ENCODE assay signal across 23 cellular contexts in genomic region chr1:198316681-198317080, GRCh38.
"Had no signal": no experiment of that assay in that cellular context is flagged by ENCODE, and none has a peak within 500 bp of the region (broad histone marks: within the 10 kb centered on the region; RNA-seq: fewer than 3 reads in every experiment).

No MANE protein-coding gene starts in this region.

- H3K27ac Mint-ChIP-seq: activated naive CD8-positive, alpha-beta T cell treated with anti-CD3 and anti-CD28 coated beads, Interleukin-2, amount 10 ng/mL, durations not matched to agents 7 days and 5 days; activated T-cell treated with anti-CD3 and anti-CD28 coated beads, Interleukin-2, amount 50 U/mL, for 24 hours; WTC11 had no signal

- H3K4me3 ChIP-seq: colonic mucosa, esophagus squamous epithelium, heart right ventricle, ovary, right lobe of liver, skin epidermis, suprapubic skin, transverse colon, uterus had no signal

- ATAC-seq: activated T-helper 17 cell treated with anti-CD3 and anti-CD28 coated beads, Interleukin-2, amount 50 U/mL, for 72 hours; heart right ventricle; left colon; naive thymus-derived CD4-positive, alpha-beta T cell; right lobe of liver; stimulated activated naive CD8-positive, alpha-beta T cell treated with anti-CD3 and anti-CD28 coated beads, Interleukin-15, amount 100 ng/mL, for 72 hours had no signal

- H3K27me3 ChIP-seq: colonic mucosa, esophagus squamous epithelium, heart right ventricle, ovary, right lobe of liver, suprapubic skin, transverse colon, uterus had no signal

- H3K4me3 Mint-ChIP-seq: activated naive CD8-positive, alpha-beta T cell treated with anti-CD3 and anti-CD28 coated beads, Interleukin-2, amount 10 ng/mL, durations not matched to agents 7 days and 5 days; activated T-cell treated with anti-CD3 and anti-CD28 coated beads, Interleukin-2, amount 50 U/mL, for 24 hours; activated T-helper 17 cell treated with anti-CD3 and anti-CD28 coated beads, Interleukin-2, amount 50 U/mL, for 72 hours; naive thymus-derived CD4-positive, alpha-beta T cell; stimulated activated naive CD8-positive, alpha-beta T cell treated with anti-CD3 and anti-CD28 coated beads, Interleukin-15, amount 100 ng/mL, for 72 hours had no signal

- H3K27me3 Mint-ChIP-seq: activated naive CD8-positive, alpha-beta T cell treated with anti-CD3 and anti-CD28 coated beads, Interleukin-2, amount 10 ng/mL, durations not matched to agents 7 days and 5 days; activated T-cell treated with anti-CD3 and anti-CD28 coated beads, Interleukin-2, amount 50 U/mL, for 24 hours; activated T-helper 17 cell treated with anti-CD3 and anti-CD28 coated beads, Interleukin-2, amount 50 U/mL, for 72 hours; naive thymus-derived CD4-positive, alpha-beta T cell; stimulated activated naive CD8-positive, alpha-beta T cell treated with anti-CD3 and anti-CD28 coated beads, Interleukin-15, amount 100 ng/mL, for 72 hours had no signal

- H3K4me1 ChIP-seq: colonic mucosa, esophagus squamous epithelium, right lobe of liver, suprapubic skin, transverse colon, uterus had no signal

- H3K27ac ChIP-seq: colonic mucosa, esophagus squamous epithelium, heart right ventricle, ovary, right lobe of liver, skin epidermis, suprapubic skin, transverse colon, uterus had no signal

- H3K9me3 ChIP-seq: colonic mucosa, esophagus squamous epithelium, heart right ventricle, ovary, right lobe of liver, suprapubic skin, transverse colon, uterus had no signal

- DNase-seq: activated CD8-positive, alpha-beta memory T cell treated with anti-CD3 and anti-CD28 coated beads for 24 hours; activated CD8-positive, alpha-beta memory T cell treated with anti-CD3 and anti-CD28 coated beads, Interleukin-2, amount 50 U/mL, for 4 hours; activated naive CD8-positive, alpha-beta T cell treated with anti-CD3 and anti-CD28 coated beads, Interleukin-2, amount 10 ng/mL, durations not matched to agents 7 days and 5 days; activated T-cell treated with anti-CD3 and anti-CD28 coated beads, Interleukin-2, amount 50 U/mL, for 24 hours; amniotic stem cell; colonic mucosa; esophagus squamous epithelium; heart right ventricle; left colon; naive thymus-derived CD4-positive, alpha-beta T cell; ovary; right lobe of liver; stimulated activated CD4-positive, alpha-beta T cell treated with anti-CD3 and anti-CD28 coated beads, Interleukin-1b, Interleukin-23, amount 100 ng/mL, for 48 hours; stimulated activated naive CD8-positive, alpha-beta T cell treated with anti-CD3 and anti-CD28 coated beads, Interleukin-15, amount 100 ng/mL, for 72 hours; T-helper 1 cell; transverse colon; uterus had no signal

- H3K9me3 Mint-ChIP-seq: activated T-cell treated with anti-CD3 and anti-CD28 coated beads, Interleukin-2, amount 50 U/mL, for 24 hours; activated T-helper 17 cell treated with anti-CD3 and anti-CD28 coated beads, Interleukin-2, amount 50 U/mL, for 72 hours had no signal

- H3K36me3 ChIP-seq: colonic mucosa, ovary, uterus had no signal

- FAIRE-seq: bronchial epithelial cell, keratinocyte had no signal
